Comparison of ENCODE assay signal across 8 cellular contexts in the genomic region with DNA sequence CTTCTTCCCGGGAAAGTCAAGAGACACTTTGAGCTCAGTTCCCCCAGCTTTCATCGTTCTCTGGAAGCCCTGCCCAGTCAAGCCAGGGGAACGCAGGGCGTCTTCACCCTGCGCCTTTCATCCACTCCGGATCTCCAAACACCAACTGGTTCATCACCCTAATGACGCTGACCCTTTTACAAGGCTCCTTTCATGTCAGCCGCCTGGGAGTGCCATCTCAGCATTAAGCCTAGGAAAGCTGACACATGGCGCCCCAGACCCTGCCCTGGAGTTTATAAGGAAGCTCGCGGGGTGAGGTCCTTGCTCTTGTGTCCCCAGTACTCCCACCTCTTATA. TPM values are rescaled to one million over a fixed set of nuclear protein-coding genes. Genes with fewer than 3 reads are reported as not detected.
DNase-seq lines count a peak whose midpoint lies in the region; ATAC-seq, FAIRE-seq and TF ChIP-seq lines count a peak whose summit lies in the region.

No MANE protein-coding gene starts in this region.

- H3K4me1 ChIP-seq in RWPE2 (ENCODE audit: insufficient read depth, poor library complexity, severe bottlenecking) (peaks cover 9% of the 10 kb centered on the region), esophagus (ENCODE audit: control insufficient read depth in 2 of 2, insufficient read depth in 2 of 2, low read length in 1 of 2) (peaks cover 0 to 11% of the 10 kb centered on the region in 2 donors)

- peak overlapping the region; percentile 91 for H3K4me3 ChIP-seq in RWPE2 (ENCODE audit: severe bottlenecking)
- peak overlapping the region; percentile 97 to 99 for H3K4me3 ChIP-seq in esophagus (ENCODE audit: low read depth in 1 of 2, low read length in 2 of 2)

- TF ChIP-seq CTCF in RWPE2 (IDR thresholded peaks at IDR 0.05; ENCODE audit: poor library complexity, severe bottlenecking): no peak
- TF ChIP-seq CTCF in progenitor cell of endocrine pancreas (IDR thresholded peaks at IDR 0.05; ENCODE audit: unreplicated experiment): no peak

- peak overlapping the region; percentile 95 for H3K27ac Mint-ChIP-seq in progenitor cell of endocrine pancreas

- H3K27ac ChIP-seq in RWPE2 (ENCODE audit: poor library complexity, severe bottlenecking) (peak overlapping the region; percentile 75), esophagus (ENCODE audit: low read depth in 2 of 2, low read length in 1 of 2) (peak overlapping the region; percentile 94 to 97)

- peaks cover 4% of the 10 kb centered on the region for H3K36me3 Mint-ChIP-seq in progenitor cell of endocrine pancreas (ENCODE audit: insufficient read depth)

- no peaks in the 10 kb centered on the region for H3K27me3 Mint-ChIP-seq in progenitor cell of endocrine pancreas

- H3K36me3 ChIP-seq in RWPE2 (ENCODE audit: low read depth): peaks cover 31% of the 10 kb centered on the region
- peaks cover 0 to 5% of the 10 kb centered on the region in 2 donors for H3K36me3 ChIP-seq in esophagus (ENCODE audit: control insufficient read depth in 2 of 2, insufficient read depth in 2 of 2, low read length in 1 of 2)

- ATAC-seq in RWPE2 (ENCODE audit: low read depth) (no peak; the same call in 1 of the 3 replicates), GM19397 (IDR thresholded peaks at IDR 0.05; ENCODE audit: unreplicated experiment) (no peak)

- no peak for FAIRE-seq in RCC 7860 (lab: Jason Lieb, UNC)

- DNase-seq in activated T-cell treated with anti-CD3 and anti-CD28 coated beads for 24 hours (ENCODE audit: low read depth): peak; percentile 15
- no peak for DNase-seq in activated T-cell treated with anti-CD3 and anti-CD28 coated beads, Interleukin-2, amount 50 U/mL, for 48 hours
- no peak for DNase-seq in RWPE2 (ENCODE audit: low spot score)
- DNase-seq in progenitor cell of endocrine pancreas (ENCODE audit: low spot score, unreplicated experiment): no peak
- DNase-seq in NCI-H187 (lab: John Stamatoyannopoulos, UW): no peak
- no peak for DNase-seq in RCC 7860 (ENCODE audit: low spot score)

- H3K4me3 Mint-ChIP-seq in progenitor cell of endocrine pancreas (ENCODE audit: low read depth): peak overlapping the region; percentile 88

- H3K27me3 ChIP-seq in RWPE2 (ENCODE audit: insufficient read depth, poor library complexity, severe bottlenecking) (no peaks in the 10 kb centered on the region), esophagus (ENCODE audit: control insufficient read depth in 1 of 2, insufficient read depth in 2 of 2, low read length in 2 of 2) (no peaks in the 10 kb centered on the region)

- WGBS in esophagus, 2 donors: 4 to 6% methylated on average over 11 of the region's 11 CpGs

- no peaks in the 10 kb centered on the region for H3K9me3 ChIP-seq in RWPE2 (ENCODE audit: severe bottlenecking)
- no peaks in the 10 kb centered on the region for H3K9me3 ChIP-seq in esophagus (ENCODE audit: control insufficient read depth in 2 of 2, insufficient read depth in 1 of 2, low read depth in 1 of 2, low read length in 1 of 2)

- no peaks in the 10 kb centered on the region for H3K9me3 Mint-ChIP-seq in progenitor cell of endocrine pancreas (ENCODE audit: low read depth)

- peaks cover 22% of the 10 kb centered on the region for H3K4me1 Mint-ChIP-seq in progenitor cell of endocrine pancreas (ENCODE audit: low read depth)

RNA-seq across cellular contexts. Expression of a gene that starts 0.6 kb away (rescaled TPM):
- 10 to 100 TPM; 55.4 to 66.4 TPM for polyA plus RNA-seq in esophagus
- 113 and 117 TPM in 2 replicates for total RNA-seq in progenitor cell of endocrine pancreas

RNA-seq across cellular contexts. Expression of a gene that starts 2.1 kb away (rescaled TPM):
- 10 to 100 TPM; 28.8 to 32.5 TPM for polyA plus RNA-seq in esophagus
- 44.8 and 48.1 TPM in 2 replicates for total RNA-seq in progenitor cell of endocrine pancreas

RNA-seq across cellular contexts. Expression of a gene that starts 32.6 kb away (rescaled TPM):
- under 1 TPM; 0.32 to 0.39 TPM for polyA plus RNA-seq in esophagus
- 3.2 and 3.7 TPM in 2 replicates for total RNA-seq in progenitor cell of endocrine pancreas

RNA-seq across cellular contexts. Expression of a gene that starts 51.2 kb away (rescaled TPM):
- 10 to 100 TPM; 45.2 to 49.1 TPM for polyA plus RNA-seq in esophagus
- total RNA-seq in progenitor cell of endocrine pancreas: 98.7 and 102 TPM in 2 replicates
